In the genomic region with DNA sequence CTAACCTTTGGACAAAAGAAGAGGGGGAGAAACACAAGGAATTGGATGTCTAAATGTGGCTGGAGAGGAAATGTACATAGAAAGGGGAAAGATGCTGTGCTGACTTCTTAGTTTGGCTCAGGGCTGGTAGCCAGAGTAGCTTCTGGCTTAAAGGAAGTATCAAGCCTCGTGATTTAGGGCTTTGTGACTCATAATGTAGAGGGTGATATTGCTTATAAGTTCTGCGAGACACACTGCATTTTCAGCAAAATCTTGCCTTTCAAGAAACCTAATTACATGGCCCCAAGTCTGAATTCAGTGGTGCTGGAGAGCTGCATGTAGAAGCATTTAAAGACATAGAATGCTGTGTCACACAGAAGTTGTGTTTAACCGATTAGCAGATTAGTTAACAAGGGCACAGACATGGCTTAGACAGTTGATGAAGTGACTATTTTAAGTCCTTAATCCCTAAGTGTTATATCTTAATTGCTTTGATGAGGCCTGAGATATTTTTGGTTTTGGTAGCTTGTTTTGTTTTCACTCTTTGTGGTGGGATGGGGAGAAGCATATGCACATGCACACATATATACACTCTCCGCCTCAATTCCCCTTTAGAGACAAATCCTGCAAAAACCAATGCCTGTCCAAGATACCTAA, we compare ENCODE assay signal across 13 cellular contexts.
DNase-seq lines count a peak whose midpoint lies in the region; ATAC-seq lines count a peak whose summit lies in the region.
"Had no signal": no experiment of that assay in that cellular context is flagged by ENCODE, and none has a peak within 500 bp of the region (broad histone marks: within the 10 kb centered on the region; RNA-seq: fewer than 3 reads in every experiment).

No MANE protein-coding gene starts in this region.

- H3K27me3 ChIP-seq in subcutaneous abdominal adipose tissue (ENCODE audit: control insufficient read depth in 5 of 5, insufficient read depth in 4 of 5, low read length in 5 of 5): no peaks in the 10 kb centered on the region

- peaks cover 52% of the 10 kb centered on the region for H3K4me1 Mint-ChIP-seq in activated naive CD4-positive, alpha-beta T cell treated with anti-CD3 and anti-CD28 coated beads, Interleukin-2, amount 10 ng/mL, durations not matched to agents 7 days and 5 days

- H3K36me3 ChIP-seq in subcutaneous abdominal adipose tissue (ENCODE audit: control insufficient read depth in 5 of 5, insufficient read depth in 5 of 5, low read length in 5 of 5): peaks cover 12 to 78% (median 68%) of the 10 kb centered on the region in 5 donors

- peaks cover 23% of the 10 kb centered on the region for H3K36me3 Mint-ChIP-seq in activated naive CD4-positive, alpha-beta T cell treated with anti-CD3 and anti-CD28 coated beads, Interleukin-2, amount 10 ng/mL, durations not matched to agents 7 days and 5 days

- no peak overlapping the region for H3K4me3 ChIP-seq in subcutaneous abdominal adipose tissue (ENCODE audit: low read depth in 1 of 5, low read length in 5 of 5)

- no peaks in the 10 kb centered on the region for H3K9me3 ChIP-seq in subcutaneous abdominal adipose tissue (ENCODE audit: control insufficient read depth in 5 of 5, low read length in 5 of 5)

- no peak overlapping the region for H3K4me3 Mint-ChIP-seq in activated naive CD4-positive, alpha-beta T cell treated with anti-CD3 and anti-CD28 coated beads, Interleukin-2, amount 10 ng/mL, durations not matched to agents 7 days and 5 days

- peak overlapping the region; percentile 69 for H3K27ac Mint-ChIP-seq in activated naive CD4-positive, alpha-beta T cell treated with anti-CD3 and anti-CD28 coated beads, Interleukin-2, amount 10 ng/mL, durations not matched to agents 7 days and 5 days

- ATAC-seq in GM19035 (IDR thresholded peaks at IDR 0.05; ENCODE audit: unreplicated experiment) (no peak), GM18511 (IDR thresholded peaks at IDR 0.05; ENCODE audit: unreplicated experiment) (no peak)

- in situ Hi-C loops in SK-MEL-5 (cut with HindIII; ENCODE audit: low pct_unique_long_range_greater_than_20kb, low sequenced_read_pairs): no loop called here

- H3K27me3 Mint-ChIP-seq in activated naive CD4-positive, alpha-beta T cell treated with anti-CD3 and anti-CD28 coated beads, Interleukin-2, amount 10 ng/mL, durations not matched to agents 7 days and 5 days: peaks cover 16% of the 10 kb centered on the region

- CTCF ChIA-PET in activated naive CD4-positive, alpha-beta T cell treated with anti-CD3 and anti-CD28 coated beads, Interleukin-2, amount 10 ng/mL, durations not matched to agents 7 days and 5 days (lab: Charles Lee): interaction anchor here (0.7 to 2.5 kb wide), 22 partner anchors 10 to 370 kb away, joined by 3 to 24 read pairs (median 4); partner anchors contain the start of gene EPAS1

- H3K4me1 ChIP-seq in subcutaneous abdominal adipose tissue (ENCODE audit: control insufficient read depth in 5 of 5, insufficient read depth in 5 of 5, low read length in 5 of 5): peaks cover 0 to 32% (median 8%) of the 10 kb centered on the region in 5 donors

- H3K9me3 Mint-ChIP-seq in activated naive CD4-positive, alpha-beta T cell treated with anti-CD3 and anti-CD28 coated beads, Interleukin-2, amount 10 ng/mL, durations not matched to agents 7 days and 5 days: no peaks in the 10 kb centered on the region

- no peak for DNase-seq in activated naive CD4-positive, alpha-beta T cell treated with anti-CD3 and anti-CD28 coated beads, Interleukin-2, amount 10 ng/mL, durations not matched to agents 7 days and 5 days
- DNase-seq in activated naive CD4-positive, alpha-beta T cell treated with Interleukin-2 at 50 U/mL for 16 hours: no peak
- DNase-seq in SK-MEL-5 (ENCODE audit: low read depth, low spot score) (peak; percentile 47), fibroblast of peridontal ligament (ENCODE audit: extremely low read depth) (peak; percentile 91), LoVo (ENCODE audit: low spot score) (no peak)
- DNase-seq: anterior cingulate cortex, head of caudate nucleus, NCI-H510A, T1000 had no signal

- no peak overlapping the region for H3K9ac ChIP-seq in subcutaneous abdominal adipose tissue (ENCODE audit: low read length in 5 of 5)

- H3K27ac ChIP-seq in subcutaneous abdominal adipose tissue (ENCODE audit: low read depth, low read length): peak overlapping the region; percentile 33
- H3K27ac ChIP-seq: C4-2B had no signal

Comparison
In these comparisons a context has a peak if more than half of its experiments do, and no peak if none do; other contexts are left out.
1. DNase-seq: peak in SK-MEL-5 (single experiment) and fibroblast of peridontal ligament (single experiment); none in activated naive CD4-positive, alpha-beta T cell treated with anti-CD3 and anti-CD28 coated beads, Interleukin-2, amount 10 ng/mL, durations not matched to agents 7 days and 5 days (single experiment), activated naive CD4-positive, alpha-beta T cell treated with Interleukin-2 at 50 U/mL for 16 hours (single experiment) and LoVo (single experiment).